ENCODE assay signal across 21 cellular contexts in the genomic region with DNA sequence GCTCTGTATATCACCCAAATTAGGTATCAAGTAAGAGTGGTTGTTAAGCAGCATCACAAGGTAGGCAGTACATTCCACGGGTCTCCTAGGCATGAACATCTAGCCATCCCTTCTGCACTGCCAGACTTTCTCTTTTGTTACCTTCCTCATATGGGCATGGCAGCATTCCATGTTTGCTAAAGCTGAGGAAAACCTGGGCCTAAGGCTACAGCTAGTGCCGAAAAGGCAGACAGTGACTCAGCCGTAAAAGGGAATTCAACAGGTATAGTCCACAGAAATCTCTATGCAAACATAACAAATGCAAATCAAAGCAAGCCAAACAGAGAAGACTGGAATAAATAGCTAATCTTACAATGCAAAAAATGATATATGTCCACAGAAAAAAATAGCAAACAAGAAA.
"Had no signal": no experiment of that assay in that cellular context is flagged by ENCODE, and none has a peak within 500 bp of the region (broad histone marks: within the 10 kb centered on the region; RNA-seq: fewer than 3 reads in every experiment).

No MANE protein-coding gene starts in this region.

- H3K4me3 Mint-ChIP-seq: activated CD8-positive, alpha-beta T cell treated with anti-CD3 and anti-CD28 coated beads, Interleukin-2, amount 10 ng/mL, durations not matched to agents 7 days and 5 days; activated naive CD8-positive, alpha-beta T cell treated with anti-CD3 and anti-CD28 coated beads for 36 hours; activated T-cell treated with anti-CD3 and anti-CD28 coated beads, Interleukin-2, amount 50 U/mL, for 24 hours; nephron had no signal

- H3K4me3 ChIP-seq: ovary, prostate gland, thoracic aorta, upper lobe of right lung had no signal

- H3K36me3 ChIP-seq: neutrophil, ovary, prostate gland, thoracic aorta, upper lobe of right lung, WERI-Rb-1 had no signal

- H3K27ac Mint-ChIP-seq: activated CD8-positive, alpha-beta T cell treated with anti-CD3 and anti-CD28 coated beads, Interleukin-2, amount 10 ng/mL, durations not matched to agents 7 days and 5 days; activated naive CD8-positive, alpha-beta T cell treated with anti-CD3 and anti-CD28 coated beads for 36 hours; activated T-cell treated with anti-CD3 and anti-CD28 coated beads, Interleukin-2, amount 50 U/mL, for 24 hours; activated T-helper 2 cell treated with anti-CD3 and anti-CD28 coated beads, Interferon-gamma antibody, Interleukin-2, Interleukin-4, amounts not matched to agents 10 μg/mL and 5 μg/mL and 100 μg/mL, durations not matched to agents 14 hours and 24 hours and 36 hours; nephron had no signal

- H3K4me1 ChIP-seq: prostate gland, upper lobe of right lung had no signal

- H3K27ac ChIP-seq: neutrophil, ovary, prostate gland, thoracic aorta, upper lobe of right lung, WERI-Rb-1 had no signal

- H3K27me3 ChIP-seq: neutrophil, ovary, upper lobe of right lung had no signal

- H3K9me3 ChIP-seq: neutrophil, ovary, prostate gland, thoracic aorta, upper lobe of right lung had no signal

- H3K4me1 Mint-ChIP-seq: activated naive CD8-positive, alpha-beta T cell treated with anti-CD3 and anti-CD28 coated beads for 36 hours; nephron had no signal

- H3K27me3 Mint-ChIP-seq: activated naive CD8-positive, alpha-beta T cell treated with anti-CD3 and anti-CD28 coated beads for 36 hours; activated T-cell treated with anti-CD3 and anti-CD28 coated beads, Interleukin-2, amount 50 U/mL, for 24 hours had no signal

- DNase-seq: activated CD4-positive, alpha-beta T cell treated with anti-CD3 and anti-CD28 coated beads for 1 hour; activated CD4-positive, alpha-beta T cell treated with anti-CD3 and anti-CD28 coated beads, Interleukin-2, amount 50 U/mL, for 1 hour; activated CD8-positive, alpha-beta T cell treated with anti-CD3 and anti-CD28 coated beads, Interleukin-2, amount 10 ng/mL, durations not matched to agents 7 days and 5 days; activated naive CD4-positive, alpha-beta T cell; activated naive CD8-positive, alpha-beta T cell treated with anti-CD3 and anti-CD28 coated beads for 36 hours; activated T-cell treated with anti-CD3 and anti-CD28 coated beads, Interleukin-2, amount 50 U/mL, for 24 hours; amygdala; dermis blood vessel endothelial cell; effector CD8-positive, alpha-beta T cell; foreskin melanocyte; left ventricle myocardium superior; ovary; stimulated activated CD4-positive, alpha-beta T cell treated with anti-CD3 and anti-CD28 coated beads, Interleukin-4, amount 100 ng/mL, for 24 hours; stimulated activated naive CD4-positive, alpha-beta T cell treated with Interleukin-2 at 50 U/mL for 16 hours; upper lobe of right lung; WERI-Rb-1 had no signal

- H3K36me3 Mint-ChIP-seq: activated naive CD8-positive, alpha-beta T cell treated with anti-CD3 and anti-CD28 coated beads for 36 hours had no signal

- ATAC-seq: activated CD8-positive, alpha-beta T cell treated with anti-CD3 and anti-CD28 coated beads, Interleukin-2, amount 10 ng/mL, durations not matched to agents 7 days and 5 days; left ventricle myocardium superior; upper lobe of right lung had no signal
